ENCODE assay signal across 1 cellular context in genomic region chr3:127734754-127735473, GRCh38.
TF ChIP-seq lines count a peak whose summit lies in the region.

No MANE protein-coding gene starts in this region.

TF ChIP-seq in GM23338, 12 proteins besides CTCF, POLR2A, EP300 and RAD21 (continued from another document):
- no peak for TF ChIP-seq REST (IDR thresholded peaks at IDR 0.05; ENCODE audit: unreplicated experiment)
- TF ChIP-seq CREB1 (CRISPR knock-in tag; IDR thresholded peaks at IDR 0.05; ENCODE audit: low read depth), result no peak
- no peak for TF ChIP-seq NANOG (IDR thresholded peaks at IDR 0.05; ENCODE audit: borderline replicate concordance)
- no peak for TF ChIP-seq EZH2 (IDR thresholded peaks at IDR 0.05; ENCODE audit: low read depth, unreplicated experiment)
- no peak for TF ChIP-seq ZNF114 (CRISPR knock-in tag; IDR thresholded peaks at IDR 0.05)
- no peak for TF ChIP-seq POLR2AphosphoS5 (IDR thresholded peaks at IDR 0.05; ENCODE audit: low read depth)
- no peak for TF ChIP-seq JUNB (IDR thresholded peaks at IDR 0.05; ENCODE audit: unreplicated experiment)
- no peak for TF ChIP-seq EZH2phosphoT487 (IDR thresholded peaks at IDR 0.05; ENCODE audit: unreplicated experiment)
- no peak for TF ChIP-seq ZNF331 (CRISPR knock-in tag; IDR thresholded peaks at IDR 0.05; ENCODE audit: low read depth)
